In the genomic region with DNA sequence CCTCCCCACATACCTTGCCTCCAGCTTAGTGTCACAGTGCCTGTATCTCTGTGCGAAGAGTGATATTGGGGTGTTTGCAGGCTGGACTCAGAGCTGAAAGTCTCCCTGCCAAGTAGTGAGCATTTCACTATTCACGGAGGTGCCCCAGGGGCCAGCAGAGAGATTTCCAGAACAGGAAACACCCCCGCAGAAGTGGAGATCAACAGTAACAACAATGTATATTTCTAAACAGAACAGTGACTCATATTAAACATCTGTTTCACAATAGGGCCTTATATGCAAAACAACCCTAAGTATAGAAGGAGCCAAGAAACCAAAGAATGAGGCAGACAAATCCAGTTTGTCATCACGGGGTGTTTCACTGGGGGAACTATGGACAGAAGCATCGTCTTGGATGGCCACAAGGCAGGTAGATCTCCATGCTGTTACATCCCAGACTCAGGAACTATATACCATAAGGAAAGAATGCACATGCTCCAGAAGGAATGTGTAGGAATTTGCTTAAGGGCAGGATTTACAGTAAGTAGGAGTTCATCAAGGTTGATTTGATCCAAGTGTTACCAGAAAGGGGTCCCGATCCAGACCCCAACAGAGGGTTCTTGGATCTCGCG, we compare ENCODE assay signal across 10 cellular contexts.
DNase-seq lines count a peak whose midpoint lies in the region; ATAC-seq and TF ChIP-seq lines count a peak whose summit lies in the region.
"Had no signal": no experiment of that assay in that cellular context is flagged by ENCODE, and none has a peak within 500 bp of the region (broad histone marks: within the 10 kb centered on the region; RNA-seq: fewer than 3 reads in every experiment).

No MANE protein-coding gene starts in this region.

- no peaks in the 10 kb centered on the region for H3K36me3 ChIP-seq in RWPE2 (ENCODE audit: low read depth)
- H3K36me3 ChIP-seq: cardiac muscle cell had no signal

- ATAC-seq in HG02884 (IDR thresholded peaks at IDR 0.05; ENCODE audit: unreplicated experiment) (peak; percentile 89), RWPE2 (ENCODE audit: low read depth) (peak; percentile 94)

- no peak for TF ChIP-seq CTCF in RWPE2 (IDR thresholded peaks at IDR 0.05; ENCODE audit: poor library complexity, severe bottlenecking)
- TF ChIP-seq CTCF in epithelial cell of esophagus (IDR thresholded peaks at IDR 0.05; ENCODE audit: insufficient read depth, low read depth, low read length, missing control alignments): no peak

- peak; percentile 15 for DNase-seq in activated T-cell treated with anti-CD3 and anti-CD28 coated beads for 24 hours (ENCODE audit: low read depth)
- no peak for DNase-seq in activated T-cell treated with anti-CD3 and anti-CD28 coated beads, Interleukin-2, amount 50 U/mL, for 1 hour
- DNase-seq in RWPE2 (ENCODE audit: low spot score): peak; percentile 79
- peak; percentile 97 for DNase-seq in epithelial cell of esophagus (ENCODE audit: low read depth)
- DNase-seq in skeletal muscle cell (ENCODE audit: low read depth): peak; percentile 84
- no peak for DNase-seq in GF-D8 (lab: John Stamatoyannopoulos, UW)
- no peak for DNase-seq in SHP77 (lab: John Stamatoyannopoulos, UW)
- DNase-seq: DND-41 had no signal

- H3K4me3 ChIP-seq in RWPE2 (ENCODE audit: severe bottlenecking) (no peak overlapping the region), epithelial cell of esophagus (ENCODE audit: low read length) (no peak overlapping the region), skeletal muscle cell (ENCODE audit: low read depth, low read length) (peak overlapping the region; percentile 28)
- H3K4me3 ChIP-seq: cardiac muscle cell had no signal

- H3K4me1 ChIP-seq in RWPE2 (ENCODE audit: insufficient read depth, poor library complexity, severe bottlenecking): peaks cover 11% of the 10 kb centered on the region

- no peaks in the 10 kb centered on the region for H3K27me3 ChIP-seq in RWPE2 (ENCODE audit: insufficient read depth, poor library complexity, severe bottlenecking)
- H3K27me3 ChIP-seq: cardiac muscle cell had no signal

- peak overlapping the region; percentile 55 for H3K27ac ChIP-seq in RWPE2 (ENCODE audit: poor library complexity, severe bottlenecking)
- H3K27ac ChIP-seq: cardiac muscle cell had no signal

- H3K9me3 ChIP-seq in RWPE2 (ENCODE audit: severe bottlenecking): no peaks in the 10 kb centered on the region

Comparison
In these comparisons a context has a peak if more than half of its experiments do, and no peak if none do; other contexts are left out.
1. DNase-seq: peak in activated T-cell treated with anti-CD3 and anti-CD28 coated beads for 24 hours (single experiment), RWPE2 (single experiment), epithelial cell of esophagus (single experiment) and skeletal muscle cell (single experiment); none in activated T-cell treated with anti-CD3 and anti-CD28 coated beads, Interleukin-2, amount 50 U/mL, for 1 hour (single experiment), GF-D8 (single experiment) and SHP77 (0 of 2).